In the genomic region with DNA sequence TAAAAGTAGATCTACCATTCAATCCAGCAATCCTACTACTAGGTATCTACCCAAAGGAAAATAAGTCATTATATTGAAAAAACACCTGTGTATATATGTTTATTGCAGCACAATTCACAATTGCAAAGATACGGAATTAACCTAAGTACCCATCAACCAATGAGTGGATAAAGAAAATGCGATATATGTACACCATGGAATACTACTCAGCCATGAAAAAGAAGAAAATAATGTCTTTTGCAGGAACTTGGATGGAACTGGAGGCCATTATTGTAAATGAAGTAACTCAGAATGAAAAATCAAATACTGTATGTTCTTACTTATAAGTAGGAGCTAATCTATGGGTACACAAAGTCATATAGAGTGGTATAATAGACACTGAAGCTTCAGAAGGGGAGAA, we compare ENCODE assay signal across 32 cellular contexts.
"Had no signal": no experiment of that assay in that cellular context is flagged by ENCODE, and none has a peak within 500 bp of the region (broad histone marks: within the 10 kb centered on the region; RNA-seq: fewer than 3 reads in every experiment).

No MANE protein-coding gene starts in this region.

- H3K9me3 ChIP-seq: adrenal gland, ascending aorta, body of pancreas, breast epithelium had no signal

- DNase-seq: activated effector memory CD4-positive, alpha-beta T cell treated with anti-CD3 and anti-CD28 coated beads, Interleukin-2, amount 50 U/mL, for 16 hours; activated effector memory CD4-positive, alpha-beta T cell treated with Interleukin-2 at 50 U/mL for 16 hours; activated gamma-delta T cell; activated gamma-delta T cell treated with Interleukin-2 at 50 U/mL for 16 hours; activated naive CD4-positive, alpha-beta T cell; activated naive CD4-positive, alpha-beta T cell treated with anti-CD3 and anti-CD28 coated beads for 36 hours; activated naive CD4-positive, alpha-beta T cell treated with anti-CD3 and anti-CD28 coated beads, Interleukin-2, amount 50 U/mL, for 16 hours; activated naive CD4-positive, alpha-beta T cell treated with Interleukin-2 at 50 U/mL for 16 hours; activated naive CD8-positive, alpha-beta T cell treated with anti-CD3 and anti-CD28 coated beads for 36 hours; activated naive CD8-positive, alpha-beta T cell treated with anti-CD3 and anti-CD28 coated beads, Interleukin-2, amount 10 ng/mL, durations not matched to agents 7 days and 5 days; activated naive CD8-positive, alpha-beta T cell treated with anti-CD3 and anti-CD28 coated beads, Interleukin-2, amount 50 U/mL, for 24 hours; activated T-cell treated with anti-CD3 and anti-CD28 coated beads, Interleukin-2, amount 50 U/mL, for 24 hours; activated T-cell treated with anti-CD3 and anti-CD28 coated beads, Interleukin-2, amount 50 U/mL, for 4 hours; activated T-cell treated with anti-CD3 and anti-CD28 coated beads, Interleukin-2, amount 50 U/mL, for 48 hours; activated T-cell treated with anti-CD3 and anti-CD28 coated beads, Interleukin-2, amount 50 U/mL, for 72 hours; adrenal gland; amniotic stem cell; amygdala; anterior cingulate cortex; aorta; body of pancreas; brain microvascular endothelial cell; caudate nucleus; central memory CD4-positive, alpha-beta T cell; cerebellar nuclear complex had no signal

- H3K27me3 ChIP-seq: adrenal gland, ascending aorta, body of pancreas, brain microvascular endothelial cell, breast epithelium had no signal

- H3K36me3 ChIP-seq: adrenal gland, ascending aorta, brain microvascular endothelial cell, breast epithelium, cardiac muscle cell had no signal

- H3K27ac ChIP-seq: adrenal gland, ascending aorta, body of pancreas, brain microvascular endothelial cell, breast epithelium, cardiac muscle cell had no signal

- H3K4me1 ChIP-seq: adrenal gland, ascending aorta, body of pancreas, breast epithelium had no signal

- H3K4me3 ChIP-seq: adrenal gland, ascending aorta, body of pancreas, breast epithelium, cardiac muscle cell had no signal

- FAIRE-seq: astrocyte, bronchial epithelial cell had no signal

- ATAC-seq: activated naive CD4-positive, alpha-beta T cell treated with anti-CD3 and anti-CD28 coated beads, Interleukin-2, amount 50 U/mL, for 72 hours; activated naive CD8-positive, alpha-beta T cell treated with anti-CD3 and anti-CD28 coated beads, Interleukin-2, amount 50 U/mL, for 24 hours; activated T-cell treated with anti-CD3 and anti-CD28 coated beads, Interleukin-2, amount 50 U/mL, for 4 hours; activated T-cell treated with anti-CD3 and anti-CD28 coated beads, Interleukin-2, amount 50 U/mL, for 72 hours; activated T-helper 17 cell treated with anti-CD3 and anti-CD28 coated beads, Interleukin-2, amount 50 U/mL, for 72 hours; body of pancreas had no signal
